In the genomic region with DNA sequence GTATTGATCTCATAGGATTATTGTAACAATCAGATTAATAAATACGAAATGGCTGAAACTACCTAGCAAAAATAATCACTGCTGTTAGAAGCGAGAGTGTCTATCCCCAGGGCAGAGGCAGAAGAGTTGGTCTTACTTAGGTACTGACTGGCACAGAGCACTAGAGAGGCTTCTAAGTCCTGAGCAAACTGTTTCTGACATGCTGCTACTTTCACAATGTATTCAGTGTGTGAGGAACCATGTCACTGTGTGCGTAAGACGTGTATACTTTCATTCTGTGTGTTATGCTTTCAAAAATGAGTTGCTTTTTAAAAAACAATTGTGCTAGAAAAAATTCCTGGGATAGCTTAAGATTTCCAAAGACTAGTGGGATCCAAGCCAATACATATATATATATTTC, we compare ENCODE assay signal across 24 cellular contexts. TPM values are rescaled to one million over a fixed set of nuclear protein-coding genes. Genes with fewer than 3 reads are reported as not detected.
DNase-seq lines count a peak whose midpoint lies in the region; ATAC-seq, FAIRE-seq and TF ChIP-seq lines count a peak whose summit lies in the region.
"Had no signal": no experiment of that assay in that cellular context is flagged by ENCODE, and none has a peak within 500 bp of the region (broad histone marks: within the 10 kb centered on the region; RNA-seq: fewer than 3 reads in every experiment).

No MANE protein-coding gene starts in this region.

- in situ Hi-C loops in GM12878 (cut with MboI): no loop called here

- H3K4me1 ChIP-seq in GM12878 (ENCODE audit: control insufficient read depth, insufficient read depth, low read length): no peaks in the 10 kb centered on the region
- H3K4me1 ChIP-seq: BE2C had no signal

- WGBS in GM12878 (ENCODE audit: insufficient coverage, insufficient replicate concordance, low lambda C conversion rate, missing lambda C conversion rate): 38% methylated on average over 4 of the region's 4 CpGs

- no peak for TF ChIP-seq CTCF in GM12878 (IDR thresholded peaks at IDR 0.05 in 2 of 3, conservative IDR thresholded peaks at IDR 0.05 in 1 of 3; ENCODE audit: control insufficient read depth in 2 of 3, extremely low read depth in 1 of 3, insufficient read depth in 1 of 3, low read depth in 3 of 3, low read length in 3 of 3)

- no peak overlapping the region; the same call in 1 of the 2 replicates for H2AFZ ChIP-seq in GM12878 (ENCODE audit: control insufficient read depth, low read depth, low read length)

- no peak overlapping the region for H3K9ac ChIP-seq in GM12878 (ENCODE audit: control insufficient read depth, insufficient read depth, low read length)
- H3K9ac ChIP-seq: BLaER1 had no signal

- DNase-seq in GM12878 (ENCODE audit: low read depth, low spot score): no peak
- DNase-seq in DMS 273 treated with DMSO at 0.1 percent for 48 hours (lab: John Stamatoyannopoulos, UW): no peak
- DNase-seq: 8988T; ACHN; BE2C; C1 segment of cervical spinal cord; CD4-positive, alpha-beta memory T cell; CD4-positive, CD25-positive, alpha-beta regulatory T cell; CD8-positive, alpha-beta memory T cell; COR-L47; DMS79 treated with DMSO at 0.1 percent for 48 hours; GF-D8 had no signal

- H3K4me2 ChIP-seq in GM12878 (ENCODE audit: control insufficient read depth, insufficient read depth): no peak overlapping the region
- H3K4me2 ChIP-seq: BLaER1 had no signal

- H3K79me2 ChIP-seq in GM12878 (ENCODE audit: control insufficient read depth, insufficient read depth, low read length): no peaks in the 10 kb centered on the region

- POLR2A ChIA-PET in GM12878 (lab: Charles Lee): no interaction called here

- RAD21 ChIA-PET in GM12878 (lab: Charles Lee; ENCODE audit: unreplicated experiment): interaction anchor here (1.0 kb wide), 1 partner anchor 59 kb away, joined by 3 read pairs; no protein-coding TSS in a partner anchor

- TF ChIP-seq EP300 in GM12878 (IDR thresholded peaks at IDR 0.05; ENCODE audit: borderline replicate concordance in 1 of 2, control insufficient read depth in 1 of 2, low read depth in 2 of 2, low read length in 2 of 2): no peak

- TF ChIP-seq RAD21 in GM12878 (IDR thresholded peaks at IDR 0.05; ENCODE audit: insufficient read depth, low read depth, low read length): no peak

- no peaks in the 10 kb centered on the region for H4K20me1 ChIP-seq in GM12878 (ENCODE audit: control insufficient read depth, insufficient read depth)
- H4K20me1 ChIP-seq: BLaER1 had no signal

- ATAC-seq in GM18520 (IDR thresholded peaks at IDR 0.05; ENCODE audit: unreplicated experiment) (peak; percentile 62), GM18867 (IDR thresholded peaks at IDR 0.05; ENCODE audit: unreplicated experiment) (peak; percentile 70), GM12878 (peak; percentile 63), GM21619 (IDR thresholded peaks at IDR 0.05; ENCODE audit: unreplicated experiment) (no peak)

- SMC1A ChIA-PET in GM12878 (lab: Charles Lee; ENCODE audit: uncharacterized antibody, unreplicated experiment): interaction anchor here (0.9 to 2.5 kb wide), 4 partner anchors 14 to 54 kb away, joined by 3 to 11 read pairs (median 3); no protein-coding TSS in a partner anchor

- BruUV-seq in GM12878 (replicated peaks; lab: Mats Ljungman, UMichigan): no TSS peak

- no peaks in the 10 kb centered on the region for H3K27me3 ChIP-seq in GM12878 (replicated peaks in 1 of 2; ENCODE audit: control insufficient read depth in 2 of 2, insufficient read depth in 2 of 2, low read length in 1 of 2)
- H3K27me3 ChIP-seq: BLaER1 had no signal

- intact Hi-C loops in GM12878 (cut with micrococcal nuclease; ENCODE audit: unreplicated experiment): no loop called here

- no peak for FAIRE-seq in GM12878 (lab: Jason Lieb, UNC)
- FAIRE-seq: A204.1, G401.6, GM12892, GM18507, GM19239 had no signal

- H3K27ac ChIP-seq in GM12878 (ENCODE audit: control insufficient read depth, insufficient read depth): no peak overlapping the region
- H3K27ac ChIP-seq: BLaER1 had no signal

- H3K36me3 ChIP-seq in GM12878 (ENCODE audit: control insufficient read depth in 2 of 2, insufficient read depth in 2 of 2, low read length in 1 of 2): no peaks in the 10 kb centered on the region
- H3K36me3 ChIP-seq: BE2C, BLaER1 had no signal

- TF ChIP-seq POLR2A in GM12878 (IDR thresholded peaks at IDR 0.05; ENCODE audit: low read depth, low read length): no peak

- CTCF ChIA-PET in GM12878 (lab: Yijun Ruan, JAX): interaction anchor here (0.6 to 3.3 kb wide), 5 partner anchors 11 to 538 kb away, joined by 3 to 22 read pairs (median 5); no protein-coding TSS in a partner anchor

- no peak overlapping the region for H3K4me3 ChIP-seq in GM12878
- H3K4me3 ChIP-seq: BLaER1 had no signal

- peaks cover 1% of the 10 kb centered on the region; the same call in 1 of the 3 replicates for H3K9me3 ChIP-seq in GM12878 (replicated peaks; ENCODE audit: control insufficient read depth, insufficient read depth, low read length)
- H3K9me3 ChIP-seq: BE2C had no signal

RNA-seq across cellular contexts. Expression of gene KLHL9, which starts 5.5 kb away (rescaled TPM):
- 61.0 and 61.2 TPM in 2 replicates for total RNA-seq in GM12878 (2013; cell fraction: nucleolus; rRNA removed)
- 17.7 and 20.2 TPM in 2 replicates for total RNA-seq in GM12878 (2014; rRNA removed)
- total RNA-seq in GM12878 (2014; rRNA removed; fragmentation: Illumina TruSeq; extraction: Trizol): 15.3 and 15.8 TPM in 2 replicates
- total RNA-seq in GM12878 (2021): 17.2 and 17.7 TPM in 2 replicates
- polyA plus RNA-seq in GM12878 (2011; ENCODE audit: low read depth): 6.7 TPM
- polyA plus RNA-seq in GM12878 (2011; rRNA removed): 37.7 and 53.4 TPM in 2 replicates
- 14.3 and 14.9 TPM in 2 replicates for polyA plus RNA-seq in GM12878 (2011; cell fraction: cytosol; rRNA removed)
- 31.9 and 42.0 TPM in 2 replicates for polyA plus RNA-seq in GM12878 (2011; cell fraction: nucleus; rRNA removed)
- polyA plus RNA-seq in GM12878 (2012): 8.9 and 14.1 TPM in 2 replicates
- 18.3 and 23.1 TPM in 2 replicates for polyA plus RNA-seq in GM12878 (2014; fragmentation: Illumina TruSeq; extraction: Trizol)
- polyA plus RNA-seq in GM12878 (2014; fragmentation: Nextera tagmentation; extraction: Ambion mirVana): 1 to 10 TPM; 3.8 to 5.8 TPM
- 13.7 and 15.8 TPM in 2 replicates for polyA plus RNA-seq in GM12878 (2014; rRNA removed)
- 10 to 100 TPM; 17.5 to 18.6 TPM for polyA plus RNA-seq in GM12878 (2016; fragmentation: Nextera tagmentation; extraction: Ambion mirVana)
- 34.8 and 44.0 TPM in 2 replicates for polyA minus RNA-seq in GM12878 (2011; rRNA and poly(A)+ RNA removed)
- polyA minus RNA-seq in GM12878 (2011; cell fraction: cytosol; rRNA and poly(A)+ RNA removed): 11.2 and 14.0 TPM in 2 replicates
- polyA minus RNA-seq in GM12878 (2011; cell fraction: nucleus; rRNA and poly(A)+ RNA removed): 49.2 and 52.4 TPM in 2 replicates

RNA-seq across cellular contexts. Expression of gene IFNA6, which starts 10.0 kb away (rescaled TPM):
- total RNA-seq in GM12878 (2013; cell fraction: nucleolus; rRNA removed): 1.2 and 2.0 TPM in 2 replicates
- 0.22 TPM in 1 of 2 replicates, not detected in the other for total RNA-seq in GM12878 (2014; rRNA removed)
- total RNA-seq in GM12878 (2014; rRNA removed; fragmentation: Illumina TruSeq; extraction: Trizol): not detected in 2 replicates
- total RNA-seq in GM12878 (2021): not detected in 2 replicates
- polyA plus RNA-seq in GM12878 (2011; ENCODE audit: low read depth): not detected
- polyA plus RNA-seq in GM12878 (2011; rRNA removed): 0.04 and 0.14 TPM in 2 replicates
- polyA plus RNA-seq in GM12878 (2011; cell fraction: cytosol; rRNA removed): not detected in 2 replicates
- 0.25 and 0.39 TPM in 2 replicates for polyA plus RNA-seq in GM12878 (2011; cell fraction: nucleus; rRNA removed)
- polyA plus RNA-seq in GM12878 (2012): not detected in 2 replicates
- polyA plus RNA-seq in GM12878 (2014; fragmentation: Illumina TruSeq; extraction: Trizol): not detected in 2 replicates
- not detected for polyA plus RNA-seq in GM12878 (2014; fragmentation: Nextera tagmentation; extraction: Ambion mirVana)
- not detected in 2 replicates for polyA plus RNA-seq in GM12878 (2014; rRNA removed)
- polyA plus RNA-seq in GM12878 (2016; fragmentation: Nextera tagmentation; extraction: Ambion mirVana): not detected
- not detected in 2 replicates for polyA minus RNA-seq in GM12878 (2011; rRNA and poly(A)+ RNA removed)
- not detected in 2 replicates for polyA minus RNA-seq in GM12878 (2011; cell fraction: cytosol; rRNA and poly(A)+ RNA removed)
- 0.36 TPM in 1 of 2 replicates, not detected in the other for polyA minus RNA-seq in GM12878 (2011; cell fraction: nucleus; rRNA and poly(A)+ RNA removed)
- total RNA-seq: A673; CD4-positive, alpha-beta memory T cell; CD4-positive, CD25-positive, alpha-beta regulatory T cell; CD8-positive, alpha-beta memory T cell had no signal
- polyA plus RNA-seq: AG04450; CD14-positive monocyte; CD4-positive, alpha-beta memory T cell; CD4-positive, CD25-positive, alpha-beta regulatory T cell; CD8-positive, alpha-beta memory T cell had no signal

RNA-seq across cellular contexts. Expression of gene IFNA13, which starts 27.1 kb away (rescaled TPM):
- total RNA-seq in GM12878 (2013; cell fraction: nucleolus; rRNA removed): 4.9 and 6.9 TPM in 2 replicates
- not detected in 2 replicates for total RNA-seq in GM12878 (2014; rRNA removed)
- not detected in 2 replicates for total RNA-seq in GM12878 (2014; rRNA removed; fragmentation: Illumina TruSeq; extraction: Trizol)
- not detected in 2 replicates for total RNA-seq in GM12878 (2021)
- not detected for polyA plus RNA-seq in GM12878 (2011; ENCODE audit: low read depth)
- 0.06 TPM in 1 of 2 replicates, not detected in the other for polyA plus RNA-seq in GM12878 (2011; rRNA removed)
- polyA plus RNA-seq in GM12878 (2011; cell fraction: cytosol; rRNA removed): not detected in 2 replicates
- polyA plus RNA-seq in GM12878 (2011; cell fraction: nucleus; rRNA removed): 0.38 and 1.4 TPM in 2 replicates
- polyA plus RNA-seq in GM12878 (2012): not detected in 2 replicates
- polyA plus RNA-seq in GM12878 (2014; fragmentation: Illumina TruSeq; extraction: Trizol): not detected in 2 replicates
- not detected for polyA plus RNA-seq in GM12878 (2014; fragmentation: Nextera tagmentation; extraction: Ambion mirVana)
- polyA plus RNA-seq in GM12878 (2014; rRNA removed): not detected in 2 replicates
- not detected for polyA plus RNA-seq in GM12878 (2016; fragmentation: Nextera tagmentation; extraction: Ambion mirVana)
- polyA minus RNA-seq in GM12878 (2011; rRNA and poly(A)+ RNA removed): 0.37 TPM in 1 of 2 replicates, not detected in the other
- not detected in 2 replicates for polyA minus RNA-seq in GM12878 (2011; cell fraction: cytosol; rRNA and poly(A)+ RNA removed)
- 0.60 TPM in 1 of 2 replicates, not detected in the other for polyA minus RNA-seq in GM12878 (2011; cell fraction: nucleus; rRNA and poly(A)+ RNA removed)
- total RNA-seq: A673; CD4-positive, alpha-beta memory T cell; CD4-positive, CD25-positive, alpha-beta regulatory T cell; CD8-positive, alpha-beta memory T cell had no signal
- polyA plus RNA-seq: AG04450; CD14-positive monocyte; CD4-positive, alpha-beta memory T cell; CD4-positive, CD25-positive, alpha-beta regulatory T cell; CD8-positive, alpha-beta memory T cell had no signal

RNA-seq across cellular contexts. Expression of gene IFNA5, which starts 35.6 kb away (rescaled TPM):
- total RNA-seq in GM12878 (2013; cell fraction: nucleolus; rRNA removed): not detected in 2 replicates
- total RNA-seq in GM12878 (2014; rRNA removed) (not detected in 2 replicates), GM12878 (2014; rRNA removed; fragmentation: Illumina TruSeq; extraction: Trizol) (not detected in 2 replicates), GM12878 (2021) (not detected in 2 replicates)
- not detected for polyA plus RNA-seq in GM12878 (2011; ENCODE audit: low read depth)
- polyA plus RNA-seq in GM12878 (2011; rRNA removed) (not detected in 2 replicates), GM12878 (2014; fragmentation: Illumina TruSeq; extraction: Trizol) (not detected in 2 replicates), GM12878 (2014; fragmentation: Nextera tagmentation; extraction: Ambion mirVana) (not detected), GM12878 (2014; rRNA removed) (not detected in 2 replicates), GM12878 (2016; fragmentation: Nextera tagmentation; extraction: Ambion mirVana) (not detected)
- polyA plus RNA-seq in GM12878 (2011; cell fraction: cytosol; rRNA removed): not detected in 2 replicates
- not detected in 2 replicates for polyA plus RNA-seq in GM12878 (2011; cell fraction: nucleus; rRNA removed)
- not detected in 2 replicates for polyA plus RNA-seq in GM12878 (2012)
- not detected in 2 replicates for polyA minus RNA-seq in GM12878 (2011; rRNA and poly(A)+ RNA removed)
- not detected in 2 replicates for polyA minus RNA-seq in GM12878 (2011; cell fraction: cytosol; rRNA and poly(A)+ RNA removed)
- polyA minus RNA-seq in GM12878 (2011; cell fraction: nucleus; rRNA and poly(A)+ RNA removed): not detected in 2 replicates
- total RNA-seq: A673; CD4-positive, alpha-beta memory T cell; CD4-positive, CD25-positive, alpha-beta regulatory T cell; CD8-positive, alpha-beta memory T cell had no signal
- polyA plus RNA-seq: AG04450; CD14-positive monocyte; CD4-positive, alpha-beta memory T cell; CD4-positive, CD25-positive, alpha-beta regulatory T cell; CD8-positive, alpha-beta memory T cell had no signal

RNA-seq across cellular contexts. Expression of gene IFNA2, which starts 44.5 kb away (rescaled TPM):
- total RNA-seq in GM12878 (2013; cell fraction: nucleolus; rRNA removed): 5.9 and 6.9 TPM in 2 replicates
- total RNA-seq in GM12878 (2014; rRNA removed) (0.33 and 0.73 TPM in 2 replicates), GM12878 (2014; rRNA removed; fragmentation: Illumina TruSeq; extraction: Trizol) (0.31 and 0.46 TPM in 2 replicates), GM12878 (2021) (0.26 TPM in 1 of 2 replicates, not detected in the other)
- not detected for polyA plus RNA-seq in GM12878 (2011; ENCODE audit: low read depth)
- polyA plus RNA-seq in GM12878 (2011; rRNA removed) (2.8 and 3.7 TPM in 2 replicates), GM12878 (2014; fragmentation: Illumina TruSeq; extraction: Trizol) (0.43 and 1.1 TPM in 2 replicates), GM12878 (2014; fragmentation: Nextera tagmentation; extraction: Ambion mirVana) (1 to 10 TPM; 1.3 to 1.8 TPM), GM12878 (2014; rRNA removed) (0.06 and 0.59 TPM in 2 replicates), GM12878 (2016; fragmentation: Nextera tagmentation; extraction: Ambion mirVana) (not detected)
- 1.2 and 2.1 TPM in 2 replicates for polyA plus RNA-seq in GM12878 (2011; cell fraction: cytosol; rRNA removed)
- 2.0 and 3.0 TPM in 2 replicates for polyA plus RNA-seq in GM12878 (2011; cell fraction: nucleus; rRNA removed)
- polyA plus RNA-seq in GM12878 (2012): 0.23 and 0.36 TPM in 2 replicates
- polyA minus RNA-seq in GM12878 (2011; rRNA and poly(A)+ RNA removed): 3.3 and 3.8 TPM in 2 replicates
- not detected in 2 replicates for polyA minus RNA-seq in GM12878 (2011; cell fraction: cytosol; rRNA and poly(A)+ RNA removed)
- 2.6 and 3.0 TPM in 2 replicates for polyA minus RNA-seq in GM12878 (2011; cell fraction: nucleus; rRNA and poly(A)+ RNA removed)
- total RNA-seq: A673; CD4-positive, alpha-beta memory T cell; CD4-positive, CD25-positive, alpha-beta regulatory T cell; CD8-positive, alpha-beta memory T cell had no signal
- polyA plus RNA-seq: AG04450; CD14-positive monocyte; CD4-positive, alpha-beta memory T cell; CD4-positive, CD25-positive, alpha-beta regulatory T cell; CD8-positive, alpha-beta memory T cell had no signal
